In genomic region chr3:115876860-115877646, GRCh38 we compare ENCODE assay signal across 15 cellular contexts.
DNase-seq lines count a peak whose midpoint lies in the region; ATAC-seq and TF ChIP-seq lines count a peak whose summit lies in the region.
"Had no signal": no experiment of that assay in that cellular context is flagged by ENCODE, and none has a peak within 500 bp of the region (broad histone marks: within the 10 kb centered on the region; RNA-seq: fewer than 3 reads in every experiment).

No MANE protein-coding gene starts in this region.

- no peaks in the 10 kb centered on the region for H3K9me3 ChIP-seq in left ventricle myocardium inferior (replicated peaks)
- H3K9me3 ChIP-seq in vagina = no peaks in the 10 kb centered on the region
- H3K9me3 ChIP-seq: esophagus squamous epithelium had no signal

- H3K27ac ChIP-seq in left ventricle myocardium inferior (replicated peaks) = no peak overlapping the region
- H3K27ac ChIP-seq in vagina = no peak overlapping the region
- H3K27ac ChIP-seq: esophagus squamous epithelium, HL-60 had no signal

- H3K4me1 ChIP-seq in left ventricle myocardium inferior (no peaks in the 10 kb centered on the region), vagina (no peaks in the 10 kb centered on the region)
- H3K4me1 ChIP-seq: esophagus squamous epithelium had no signal

- H3K4me3 ChIP-seq in left ventricle myocardium inferior = peak overlapping the region; percentile 31
- peak overlapping the region; percentile 9 to 29 for H3K4me3 ChIP-seq in vagina

- TF ChIP-seq POLR2A in vagina (IDR thresholded peaks at IDR 0.05) = no peak

- DNase-seq in left ventricle myocardium inferior (no peak), Right ventricle myocardium inferior (ENCODE audit: missing footprints) (no peak), cerebellum (ENCODE audit: low spot score) (peak; percentile 13), midbrain (lab: John Stamatoyannopoulos, UW) (peak; percentile 19), vagina (ENCODE audit: extremely low spot score in 2 of 2) (no peak), iPS-NIHi11 (ENCODE audit: low spot score) (no peak)
- DNase-seq: activated CD8-positive, alpha-beta T cell treated with anti-CD3 and anti-CD28 coated beads for 36 hours; activated gamma-delta T cell treated with Interleukin-2 at 50 U/mL for 16 hours; DMS53; esophagus squamous epithelium; naive B cell; NCI-H345 had no signal

- TF ChIP-seq CTCF in left ventricle myocardium inferior (IDR thresholded peaks at IDR 0.05; ENCODE audit: borderline replicate concordance) (no peak), vagina (IDR thresholded peaks at IDR 0.05) (no peak)

- H3K36me3 ChIP-seq in left ventricle myocardium inferior (no peaks in the 10 kb centered on the region), vagina (no peaks in the 10 kb centered on the region)
- H3K36me3 ChIP-seq: esophagus squamous epithelium had no signal

- H3K27me3 ChIP-seq in left ventricle myocardium inferior (ENCODE audit: low read depth) (no peaks in the 10 kb centered on the region), vagina (no peaks in the 10 kb centered on the region)
- H3K27me3 ChIP-seq: esophagus squamous epithelium had no signal

- ATAC-seq in Right ventricle myocardium inferior (no peak), HG02642 (IDR thresholded peaks at IDR 0.05; ENCODE audit: poor library complexity, unreplicated experiment) (no peak), HG03097 (IDR thresholded peaks at IDR 0.05; ENCODE audit: low FRiP score, unreplicated experiment) (no peak)
- ATAC-seq: activated CD8-positive, alpha-beta T cell treated with anti-CD3 and anti-CD28 coated beads for 36 hours had no signal

- intact Hi-C loops in left ventricle myocardium inferior (cut with micrococcal nuclease) = no loop called here
- intact Hi-C loops in Right ventricle myocardium inferior (cut with DNase I) = no loop called here
- intact Hi-C loops in vagina (cut with DNase I) = no loop called here

Comparison
In these comparisons a context has a peak if more than half of its experiments do, and no peak if none do; other contexts are left out.
1. DNase-seq: peak in cerebellum (single experiment) and midbrain (single experiment); none in left ventricle myocardium inferior (single experiment), Right ventricle myocardium inferior (single experiment), vagina (0 of 2) and iPS-NIHi11 (single experiment).